ENCODE assay signal across 8 cellular contexts in the genomic region with DNA sequence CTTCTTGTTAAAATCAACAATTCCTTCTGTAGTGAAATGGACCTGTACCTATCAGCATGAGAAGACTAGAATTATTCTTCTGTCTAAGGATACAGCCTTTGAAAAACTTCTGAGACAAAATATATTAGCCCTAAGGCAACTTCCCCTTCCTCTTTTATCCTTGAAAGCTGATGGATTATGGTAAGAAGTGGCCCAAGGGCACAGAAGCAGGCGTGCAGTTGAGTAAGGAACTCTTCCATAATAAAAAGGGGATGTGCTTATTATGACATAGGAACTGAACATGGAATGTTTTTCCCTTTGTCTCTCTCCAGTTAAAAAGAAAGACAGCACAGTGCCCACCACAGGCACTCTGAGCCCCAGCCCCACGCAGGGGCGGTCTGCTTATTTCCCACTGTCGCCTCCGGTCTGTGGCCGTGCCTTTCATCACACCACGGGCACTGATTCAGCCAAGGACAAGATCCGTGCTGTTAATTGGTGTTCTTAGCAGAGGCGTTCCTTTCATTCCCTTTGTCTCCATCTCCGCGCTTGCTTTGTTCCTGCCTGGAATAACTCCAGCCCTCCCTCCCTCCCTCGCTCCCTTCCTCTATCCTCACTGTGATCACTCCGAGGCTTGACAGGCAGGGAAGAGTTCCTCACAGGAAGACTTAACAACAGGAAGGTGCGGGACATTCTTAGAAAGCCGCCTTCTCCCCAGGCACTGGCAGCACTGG.
DNase-seq lines count a peak whose midpoint lies in the region; ATAC-seq and TF ChIP-seq lines count a peak whose summit lies in the region.

No MANE protein-coding gene starts in this region.

- POLR2A ChIA-PET in activated CD4-positive, alpha-beta T cell treated with anti-CD3 and anti-CD28 coated beads for 36 hours (lab: Charles Lee), result no interaction called here

- ATAC-seq in Right ventricle myocardium superior (ENCODE audit: poor library complexity), result peak; percentile 9
- ATAC-seq in activated CD4-positive, alpha-beta T cell treated with anti-CD3 and anti-CD28 coated beads for 36 hours, result no peak
- ATAC-seq in HG02840 (IDR thresholded peaks at IDR 0.05; ENCODE audit: low FRiP score, unreplicated experiment), result no peak

- peak overlapping the region in 2 of 4 donors; percentile 7 to 17 for H3K4me3 ChIP-seq in sigmoid colon

- H3K27me3 ChIP-seq in sigmoid colon, result no peaks in the 10 kb centered on the region

- H3K9me3 ChIP-seq in sigmoid colon, result no peaks in the 10 kb centered on the region

- peaks cover 6% of the 10 kb centered on the region for H3K4me1 Mint-ChIP-seq in activated CD4-positive, alpha-beta T cell treated with anti-CD3 and anti-CD28 coated beads for 36 hours

- H3K4me3 Mint-ChIP-seq in activated CD4-positive, alpha-beta T cell treated with anti-CD3 and anti-CD28 coated beads for 36 hours, result no peak overlapping the region

- no peaks in the 10 kb centered on the region for H3K9me3 Mint-ChIP-seq in activated CD4-positive, alpha-beta T cell treated with anti-CD3 and anti-CD28 coated beads for 36 hours (ENCODE audit: low read depth)

- peak; percentile 29 to 53 for DNase-seq in Kasumi-1 (lab: John Stamatoyannopoulos, UW)
- DNase-seq in SKM-1 treated with dmso at 0.1 percent for 144 hours (lab: John Stamatoyannopoulos, UW; ENCODE audit: unreplicated experiment), result peak; percentile 17
- no peak for DNase-seq in Right ventricle myocardium superior
- peak; percentile 77 for DNase-seq in sigmoid colon
- DNase-seq in activated CD4-positive, CD25-positive, alpha-beta regulatory T cell (lab: John Stamatoyannopoulos, UW), result no peak
- no peak for DNase-seq in activated CD4-positive, alpha-beta T cell treated with anti-CD3 and anti-CD28 coated beads for 1 hour
- DNase-seq in activated CD4-positive, alpha-beta T cell treated with anti-CD3 and anti-CD28 coated beads for 36 hours, result no peak

- no peaks in the 10 kb centered on the region for H3K36me3 Mint-ChIP-seq in activated CD4-positive, alpha-beta T cell treated with anti-CD3 and anti-CD28 coated beads for 36 hours (ENCODE audit: low read depth)

- no peak for TF ChIP-seq POLR2A in sigmoid colon (IDR thresholded peaks at IDR 0.05)

- peaks cover 0 to 91% (median 75%) of the 10 kb centered on the region in 4 donors for H3K4me1 ChIP-seq in sigmoid colon

- CTCF ChIA-PET in activated CD4-positive, alpha-beta T cell treated with anti-CD3 and anti-CD28 coated beads for 36 hours (lab: Charles Lee), result no interaction called here

- no peak for TF ChIP-seq CTCF in sigmoid colon (IDR thresholded peaks at IDR 0.05)

- H3K36me3 ChIP-seq in sigmoid colon, result no peaks in the 10 kb centered on the region

- intact Hi-C loops in Right ventricle myocardium superior (cut with DNase I) (no loop called here), sigmoid colon (cut with DNase I) (no loop called here)
- intact Hi-C loops in activated CD4-positive, alpha-beta T cell treated with anti-CD3 and anti-CD28 coated beads for 36 hours (cut with DNase I, micrococcal nuclease), result no loop called here

- whole genome bisulfite sequencing in sigmoid colon, 2 donors, result 84 to 91% methylated on average over 15 of the region's 15 CpGs

- H3K27ac Mint-ChIP-seq in activated CD4-positive, alpha-beta T cell treated with anti-CD3 and anti-CD28 coated beads for 36 hours, result no peak overlapping the region

- H3K27me3 Mint-ChIP-seq in activated CD4-positive, alpha-beta T cell treated with anti-CD3 and anti-CD28 coated beads for 36 hours, result no peaks in the 10 kb centered on the region

- no peak for TF ChIP-seq EP300 in sigmoid colon (IDR thresholded peaks at IDR 0.05)

- H3K27ac ChIP-seq in sigmoid colon, result peak overlapping the region; percentile 39 to 77 (median 72)

Comparison
In these comparisons a context has a peak if more than half of its experiments do, and no peak if none do; other contexts are left out.
1. DNase-seq: peak in Kasumi-1 (2 of 2), SKM-1 treated with dmso at 0.1 percent for 144 hours (single experiment) and sigmoid colon (single experiment); none in Right ventricle myocardium superior (single experiment), activated CD4-positive, CD25-positive, alpha-beta regulatory T cell (0 of 4), activated CD4-positive, alpha-beta T cell treated with anti-CD3 and anti-CD28 coated beads for 1 hour (single experiment) and activated CD4-positive, alpha-beta T cell treated with anti-CD3 and anti-CD28 coated beads for 36 hours (single experiment).